ENCODE assay signal across 21 cellular contexts in genomic region chr12:95262808-95263207, GRCh38. TPM values are rescaled to one million over a fixed set of nuclear protein-coding genes. Genes with fewer than 3 reads are reported as not detected.
DNase-seq lines count a peak whose midpoint lies in the region; ATAC-seq and TF ChIP-seq lines count a peak whose summit lies in the region.
"Had no signal": no experiment of that assay in that cellular context is flagged by ENCODE, and none has a peak within 500 bp of the region (broad histone marks: within the 10 kb centered on the region; RNA-seq: fewer than 3 reads in every experiment).

No MANE protein-coding gene starts in this region.

- no peak overlapping the region for H2AFZ ChIP-seq in mammary epithelial cell (ENCODE audit: low read depth, low read length)

- no peaks in the 10 kb centered on the region for H3K27me3 ChIP-seq in mammary epithelial cell (ENCODE audit: insufficient read depth, low read length)
- H3K27me3 ChIP-seq: uterus had no signal

- in situ Hi-C loops in mammary epithelial cell (cut with MboI; ENCODE audit: low sequenced_read_pairs in 2 of 2) (no loop called here), KBM-7 (cut with MboI; ENCODE audit: low pct_unique_long_range_greater_than_20kb, low sequenced_read_pairs) (no loop called here)

- peaks cover 35% of the 10 kb centered on the region for H3K36me3 ChIP-seq in mammary epithelial cell (ENCODE audit: insufficient read depth, low read length)
- H3K36me3 ChIP-seq: uterus had no signal

- intact Hi-C loops in mammary epithelial cell (cut with micrococcal nuclease), result no loop called here

- H3K9me3 ChIP-seq in mammary epithelial cell (replicated peaks; ENCODE audit: insufficient read depth, low read length), result no peaks in the 10 kb centered on the region
- H3K9me3 ChIP-seq: uterus had no signal

- H3K4me2 ChIP-seq in mammary epithelial cell (ENCODE audit: insufficient read depth, low read depth, low read length), result no peak overlapping the region

- H3K4me3 ChIP-seq in mammary epithelial cell (replicated peaks in 1 of 3; ENCODE audit: insufficient read depth in 1 of 3, low read depth in 2 of 3, low read length in 3 of 3), result no peak overlapping the region
- H3K4me3 ChIP-seq: coronary artery, uterus had no signal

- no peak for TF ChIP-seq CTCF in mammary epithelial cell (conservative IDR thresholded peaks at IDR 0.05 in 1 of 2, IDR thresholded peaks at IDR 0.05 in 1 of 2; ENCODE audit: extremely low read depth in 1 of 2, insufficient read depth in 1 of 2, low read depth in 1 of 2, low read length in 2 of 2)

- peaks cover 23% of the 10 kb centered on the region for H3K79me2 ChIP-seq in mammary epithelial cell (ENCODE audit: insufficient read depth, low read length)

- no peak for ATAC-seq in HG03521 (IDR thresholded peaks at IDR 0.05; ENCODE audit: unreplicated experiment)
- ATAC-seq: left colon; naive thymus-derived CD8-positive, alpha-beta T cell; stimulated activated naive CD8-positive, alpha-beta T cell treated with anti-CD3 and anti-CD28 coated beads, Interleukin-15, amount 100 ng/mL, for 72 hours had no signal

- CTCF ChIA-PET in mammary epithelial cell (lab: Charles Lee; ENCODE audit: low non-redundant PET), result no interaction called here

- no TSS peak for BruUV-seq in mammary epithelial cell (replicated peaks; lab: Mats Ljungman, UMichigan)

- DNase-seq in D341Med (ENCODE audit: low spot score) (peak; percentile 25), HT1080 (ENCODE audit: low read depth) (peak; percentile 78), mammary epithelial cell (peak; percentile 8), iris pigment epithelial cell (ENCODE audit: low read depth) (peak; percentile 34), NCI-H526 treated with DMSO at 0.1 percent for 48 hours (lab: John Stamatoyannopoulos, UW) (no peak), SKM-1 treated with dmso at 0.1 percent for 144 hours (lab: John Stamatoyannopoulos, UW; ENCODE audit: unreplicated experiment) (no peak), KBM-7 (no peak)
- DNase-seq: amygdala; CD8-positive, alpha-beta memory T cell; GF-D8; Karpas-422; left colon; naive thymus-derived CD8-positive, alpha-beta T cell; NCI-H146; NCI-H524 treated with DMSO at 0.1 percent for 48 hours; stimulated activated naive CD8-positive, alpha-beta T cell treated with anti-CD3 and anti-CD28 coated beads, Interleukin-15, amount 100 ng/mL, for 72 hours; T-helper 1 cell had no signal

- no peak overlapping the region for H3K9ac ChIP-seq in mammary epithelial cell (ENCODE audit: insufficient read depth, low read length)

- no peaks in the 10 kb centered on the region for H4K20me1 ChIP-seq in mammary epithelial cell (ENCODE audit: insufficient read depth, low read length)

- H3K27ac ChIP-seq in mammary epithelial cell (ENCODE audit: insufficient read depth, low read depth, low read length), result peak overlapping the region; percentile 25
- H3K27ac ChIP-seq: HL-60 had no signal

- no peaks in the 10 kb centered on the region for H3K4me1 ChIP-seq in mammary epithelial cell (ENCODE audit: insufficient read depth, low read length)
- H3K4me1 ChIP-seq: uterus had no signal

- dilution Hi-C loops in mammary epithelial cell (cut with HindIII; ENCODE audit: low sequenced_read_pairs), result no loop called here

- WGBS in mammary epithelial cell (ENCODE audit: low coverage, missing lambda C conversion rate), result 14% methylated on average over 3 of the region's 3 CpGs

RNA-seq across cellular contexts. Expression of gene VEZT, which starts 45.2 kb away (rescaled TPM):
- total RNA-seq in HT1080 (2014; rRNA removed; shearing (Covaris generic)), result 51.8 and 60.4 TPM in 2 replicates
- polyA plus RNA-seq in HT1080 (2015; cell fraction: cytosol; rRNA removed), result 52.0 and 64.0 TPM in 2 replicates
- polyA plus RNA-seq in HT1080 (2015; cell fraction: nucleus; rRNA removed), result 63.4 and 67.4 TPM in 2 replicates
- 100 to 1,000 TPM; 113 to 133 TPM for total RNA-seq in mammary epithelial cell
- polyA plus RNA-seq in mammary epithelial cell, result 66.2 TPM
- polyA minus RNA-seq in mammary epithelial cell, result 73.7 TPM

RNA-seq across cellular contexts. Expression of gene FGD6, which starts 45.5 kb away (rescaled TPM):
- 7.2 and 9.4 TPM in 2 replicates for total RNA-seq in HT1080 (2014; rRNA removed; shearing (Covaris generic))
- polyA plus RNA-seq in HT1080 (2015; cell fraction: cytosol; rRNA removed), result 5.7 and 7.8 TPM in 2 replicates
- polyA plus RNA-seq in HT1080 (2015; cell fraction: nucleus; rRNA removed), result 12.3 and 13.7 TPM in 2 replicates
- 10 to 100 TPM; 39.3 to 55.6 TPM for total RNA-seq in mammary epithelial cell
- polyA plus RNA-seq in mammary epithelial cell, result 16.4 TPM
- 46.3 TPM for polyA minus RNA-seq in mammary epithelial cell

Comparison
In these comparisons a context has a peak if more than half of its experiments do, and no peak if none do; other contexts are left out.
1. DNase-seq: peak in D341Med (single experiment), HT1080 (single experiment), mammary epithelial cell (single experiment) and iris pigment epithelial cell (single experiment); none in NCI-H526 treated with DMSO at 0.1 percent for 48 hours (single experiment), SKM-1 treated with dmso at 0.1 percent for 144 hours (single experiment) and KBM-7 (single experiment).